ENCODE assay signal across 17 cellular contexts in genomic region chr7:155713382-155713781, GRCh38.
DNase-seq lines count a peak whose midpoint lies in the region; ATAC-seq and TF ChIP-seq lines count a peak whose summit lies in the region.
"Had no signal": no experiment of that assay in that cellular context is flagged by ENCODE, and none has a peak within 500 bp of the region (broad histone marks: within the 10 kb centered on the region; RNA-seq: fewer than 3 reads in every experiment).

No MANE protein-coding gene starts in this region.

- POLR2A ChIA-PET in SK-N-SH (lab: Yijun Ruan, JAX): no interaction called here
- POLR2A ChIA-PET in activated B cell treated with CpG ODN at 0.5 μM for 24 hours (lab: Charles Lee): interaction anchor here (1.4 kb wide), 1 partner anchor 69 kb away, joined by 3 read pairs; the partner anchor contains the start of gene RBM33

- H3K27ac ChIP-seq in SK-N-SH (ENCODE audit: low read depth in 2 of 2, low read length in 1 of 2): no peak overlapping the region
- no peak overlapping the region for H3K27ac ChIP-seq in left lung
- H3K27ac ChIP-seq: brain microvascular endothelial cell, neural progenitor cell, SJSA1 had no signal

- WGBS in SK-N-SH (ENCODE audit: low lambda C conversion rate): 91% methylated on average over 10 of the region's 10 CpGs

- H3K79me2 ChIP-seq in SK-N-SH (ENCODE audit: insufficient read depth): peaks cover 58% of the 10 kb centered on the region; the same call in 1 of the 2 replicates

- no peaks in the 10 kb centered on the region for H3K9me3 Mint-ChIP-seq in activated B cell treated with CpG ODN at 0.5 μM for 24 hours
- H3K9me3 Mint-ChIP-seq in stimulated activated naive B cell treated with anti-CD40 and anti-IgM and Interleukin-4, amounts not matched to agents 10 μg/mL and 1 μg/mL and 100 μg/mL, for 72 hours: no peaks in the 10 kb centered on the region
- H3K9me3 Mint-ChIP-seq: activated naive CD4-positive, alpha-beta T cell treated with anti-CD3 and anti-CD28 coated beads for 36 hours; neural progenitor cell had no signal

- H2AFZ ChIP-seq in SK-N-SH (ENCODE audit: low read depth): no peak overlapping the region
- H2AFZ ChIP-seq: neural progenitor cell had no signal

- no peaks in the 10 kb centered on the region for H3K27me3 Mint-ChIP-seq in activated B cell treated with CpG ODN at 0.5 μM for 24 hours
- H3K27me3 Mint-ChIP-seq in stimulated activated naive B cell treated with anti-CD40 and anti-IgM and Interleukin-4, amounts not matched to agents 10 μg/mL and 1 μg/mL and 100 μg/mL, for 72 hours: no peaks in the 10 kb centered on the region

- H3K9me3 ChIP-seq in SK-N-SH: no peaks in the 10 kb centered on the region
- no peaks in the 10 kb centered on the region for H3K9me3 ChIP-seq in left lung
- H3K9me3 ChIP-seq: SJSA1 had no signal

- DNase-seq in SK-N-SH (peak; percentile 32), activated B cell treated with CpG ODN at 0.5 μM for 24 hours (no peak), left lung (peak in 1 of 2 donors; percentile 92), SHP77 treated with DMSO at 0.1 percent for 48 hours (lab: John Stamatoyannopoulos, UW) (no peak)
- no peak for DNase-seq in stimulated activated naive B cell treated with anti-CD40 and anti-IgM and Interleukin-4, amounts not matched to agents 10 μg/mL and 1 μg/mL and 100 μg/mL, for 72 hours
- DNase-seq: activated CD8-positive, alpha-beta memory T cell treated with anti-CD3 and anti-CD28 coated beads for 24 hours; activated naive CD4-positive, alpha-beta T cell treated with anti-CD3 and anti-CD28 coated beads for 36 hours; brain microvascular endothelial cell; effector CD4-positive, alpha-beta T cell; hypothalamus; NCI-H146; NCI-H446 had no signal

- H3K27me3 ChIP-seq in SK-N-SH (ENCODE audit: insufficient read depth) (no peaks in the 10 kb centered on the region), left lung (no peaks in the 10 kb centered on the region)
- H3K27me3 ChIP-seq: brain microvascular endothelial cell, neural progenitor cell, SJSA1 had no signal

- peak overlapping the region; percentile 62 for H3K27ac Mint-ChIP-seq in activated B cell treated with CpG ODN at 0.5 μM for 24 hours
- H3K27ac Mint-ChIP-seq in stimulated activated naive B cell treated with anti-CD40 and anti-IgM and Interleukin-4, amounts not matched to agents 10 μg/mL and 1 μg/mL and 100 μg/mL, for 72 hours: peak overlapping the region; percentile 38
- H3K27ac Mint-ChIP-seq: activated naive CD4-positive, alpha-beta T cell treated with anti-CD3 and anti-CD28 coated beads for 36 hours; neural progenitor cell had no signal

- no peak overlapping the region for H3K9ac ChIP-seq in SK-N-SH
- H3K9ac ChIP-seq: neural progenitor cell had no signal

- H3K9me2 ChIP-seq in SK-N-SH: no peaks in the 10 kb centered on the region

- intact Hi-C loops in activated B cell treated with CpG ODN at 0.5 μM for 24 hours (cut with micrococcal nuclease): no loop called here
- intact Hi-C loops in left lung (cut with DNase I): no loop called here

- CTCF ChIA-PET in SK-N-SH (lab: Yijun Ruan, JAX) (interaction anchor here (1.0 to 3.3 kb wide), 3 partner anchors 26 to 114 kb away, joined by 3 to 20 read pairs (median 4); no protein-coding TSS in a partner anchor), activated B cell treated with CpG ODN at 0.5 μM for 24 hours (lab: Charles Lee) (no interaction called here)

- no peak for TF ChIP-seq RAD21 in SK-N-SH (IDR thresholded peaks at IDR 0.05; ENCODE audit: low read length)

- peaks cover 40% of the 10 kb centered on the region for H4K20me1 ChIP-seq in SK-N-SH (ENCODE audit: insufficient read depth)

- no peak for TF ChIP-seq EP300 in SK-N-SH (IDR thresholded peaks at IDR 0.05; ENCODE audit: borderline replicate concordance in 1 of 2, low read depth in 1 of 2, low read length in 1 of 2)

- no peaks in the 10 kb centered on the region for H3F3A ChIP-seq in SK-N-SH (replicated peaks; ENCODE audit: insufficient read depth)

- H3K4me1 ChIP-seq in SK-N-SH (ENCODE audit: control insufficient read depth in 1 of 2, insufficient read depth in 2 of 2, low read depth in 1 of 2, low read length in 1 of 2): no peaks in the 10 kb centered on the region
- H3K4me1 ChIP-seq in left lung: peaks cover 0 to 8% of the 10 kb centered on the region in 2 donors
- H3K4me1 ChIP-seq: neural progenitor cell, SJSA1 had no signal

- H3K4me3 Mint-ChIP-seq in activated B cell treated with CpG ODN at 0.5 μM for 24 hours: no peak overlapping the region
- no peak overlapping the region for H3K4me3 Mint-ChIP-seq in stimulated activated naive B cell treated with anti-CD40 and anti-IgM and Interleukin-4, amounts not matched to agents 10 μg/mL and 1 μg/mL and 100 μg/mL, for 72 hours
- H3K4me3 Mint-ChIP-seq: activated naive CD4-positive, alpha-beta T cell treated with anti-CD3 and anti-CD28 coated beads for 36 hours; neural progenitor cell had no signal

- TF ChIP-seq CTCF in SK-N-SH (IDR thresholded peaks at IDR 0.05): no peak
- TF ChIP-seq CTCF in activated B cell treated with CpG ODN at 0.5 μM for 24 hours (IDR thresholded peaks at IDR 0.05): no peak
- no peak for TF ChIP-seq CTCF in left lung (IDR thresholded peaks at IDR 0.05)

- peaks cover 38% of the 10 kb centered on the region for H3K4me1 Mint-ChIP-seq in activated B cell treated with CpG ODN at 0.5 μM for 24 hours
- H3K4me1 Mint-ChIP-seq in stimulated activated naive B cell treated with anti-CD40 and anti-IgM and Interleukin-4, amounts not matched to agents 10 μg/mL and 1 μg/mL and 100 μg/mL, for 72 hours: peaks cover 36 to 37% of the 10 kb centered on the region in 2 donors
- H3K4me1 Mint-ChIP-seq: neural progenitor cell had no signal

- no peak overlapping the region for H3K4me2 ChIP-seq in SK-N-SH
- H3K4me2 ChIP-seq: neural progenitor cell had no signal

- ATAC-seq in SK-N-SH treated with all-trans-retinoic acid at 6 μM for 48 hours (no peak), activated B cell treated with CpG ODN at 0.5 μM for 24 hours (ENCODE audit: low read depth) (peak; percentile 37), left lung (peak; percentile 39), GM19452 (IDR thresholded peaks at IDR 0.05; ENCODE audit: unreplicated experiment) (no peak), HG03280 (IDR thresholded peaks at IDR 0.05; ENCODE audit: unreplicated experiment) (no peak)
- no peak for ATAC-seq in stimulated activated naive B cell treated with anti-CD40 and anti-IgM and Interleukin-4, amounts not matched to agents 10 μg/mL and 1 μg/mL and 100 μg/mL, for 72 hours (replicated peaks)

- H3K36me3 ChIP-seq in SK-N-SH (replicated peaks in 1 of 2; ENCODE audit: control insufficient read depth in 1 of 2, insufficient read depth in 2 of 2, low read length in 1 of 2): peaks cover 44 to 78% of the 10 kb centered on the region in 2 experiments
- H3K36me3 ChIP-seq in left lung: peaks cover 0 to 78% of the 10 kb centered on the region in 2 donors

- H3K36me3 Mint-ChIP-seq in activated B cell treated with CpG ODN at 0.5 μM for 24 hours (ENCODE audit: low read depth): peaks cover 22% of the 10 kb centered on the region
- peaks cover 34 to 45% of the 10 kb centered on the region in 2 donors for H3K36me3 Mint-ChIP-seq in stimulated activated naive B cell treated with anti-CD40 and anti-IgM and Interleukin-4, amounts not matched to agents 10 μg/mL and 1 μg/mL and 100 μg/mL, for 72 hours

- no peak overlapping the region for H3K4me3 ChIP-seq in SK-N-SH (ENCODE audit: low read depth in 2 of 2, low read length in 1 of 2)
- no peak overlapping the region for H3K4me3 ChIP-seq in left lung
- H3K4me3 ChIP-seq: neural progenitor cell, SJSA1 had no signal

TF ChIP-seq in SK-N-SH, 30 proteins besides CTCF, POLR2A, EP300 and RAD21:
- TF ChIP-seq GATA2 (CRISPR knock-in tag; IDR thresholded peaks at IDR 0.05): no peak
- no peak for TF ChIP-seq MEF2A (IDR thresholded peaks at IDR 0.05; ENCODE audit: borderline replicate concordance, low read depth)
- no peak for TF ChIP-seq FOXJ3 (CRISPR knock-in tag; IDR thresholded peaks at IDR 0.05)

TF ChIP-seq in SK-N-SH treated with all-trans-retinoic acid at 6 μM for 48 hours, 23 proteins besides CTCF, POLR2A, EP300 and RAD21:
- no peak for TF ChIP-seq CSDC2 (CRISPR knock-in tag; IDR thresholded peaks at IDR 0.05)
- no peak for TF ChIP-seq ZFP3 (CRISPR knock-in tag; IDR thresholded peaks at IDR 0.05)
- TF ChIP-seq PPARA (CRISPR knock-in tag; IDR thresholded peaks at IDR 0.05; ENCODE audit: borderline replicate concordance): no peak
- TF ChIP-seq ZNF565 (CRISPR knock-in tag; conservative IDR thresholded peaks at IDR 0.05; ENCODE audit: low read depth): no peak
- TF ChIP-seq TOX (CRISPR knock-in tag; IDR thresholded peaks at IDR 0.05; ENCODE audit: borderline replicate concordance): no peak
- TF ChIP-seq ISL1 (CRISPR knock-in tag; IDR thresholded peaks at IDR 0.05): no peak
- no peak for TF ChIP-seq OSR1 (CRISPR knock-in tag; IDR thresholded peaks at IDR 0.05)
- TF ChIP-seq ARNTL (CRISPR knock-in tag; IDR thresholded peaks at IDR 0.05; ENCODE audit: borderline replicate concordance, low read depth): no peak
- TF ChIP-seq ESRRG (CRISPR knock-in tag; IDR thresholded peaks at IDR 0.05): no peak
TF ChIP-seq in SK-N-SH treated with all-trans-retinoic acid at 6 μM for 48 hours: peak in this region for 0.

Comparison
In these comparisons a context has a peak if more than half of its experiments do, and no peak if none do; other contexts are left out.
1. ATAC-seq: peak in activated B cell treated with CpG ODN at 0.5 μM for 24 hours (single experiment) and left lung (single experiment); none in SK-N-SH treated with all-trans-retinoic acid at 6 μM for 48 hours (single experiment), stimulated activated naive B cell treated with anti-CD40 and anti-IgM and Interleukin-4, amounts not matched to agents 10 μg/mL and 1 μg/mL and 100 μg/mL, for 72 hours (0 of 2), GM19452 (single experiment) and HG03280 (single experiment).